Comparison of ENCODE assay signal across 12 cellular contexts in genomic region chr6:134826889-134827737, GRCh38.
DNase-seq lines count a peak whose midpoint lies in the region; ATAC-seq and TF ChIP-seq lines count a peak whose summit lies in the region.
"Had no signal": no experiment of that assay in that cellular context is flagged by ENCODE, and none has a peak within 500 bp of the region (broad histone marks: within the 10 kb centered on the region; RNA-seq: fewer than 3 reads in every experiment).

No MANE protein-coding gene starts in this region.

- peaks cover 2% of the 10 kb centered on the region for H3K27me3 Mint-ChIP-seq in activated T-cell treated with anti-CD3 and anti-CD28 coated beads, Interleukin-2, amount 50 U/mL, for 24 hours

- no peaks in the 10 kb centered on the region for H3K27me3 ChIP-seq in adipocyte (replicated peaks; ENCODE audit: control insufficient read depth, insufficient read depth, low read length)
- no peaks in the 10 kb centered on the region for H3K27me3 ChIP-seq in stomach

- H3K4me3 ChIP-seq in adipocyte (ENCODE audit: low read length) (no peak overlapping the region), stomach (no peak overlapping the region)

- H3K4me1 ChIP-seq in adipocyte (ENCODE audit: control insufficient read depth, insufficient read depth, low read length) (peaks cover 24% of the 10 kb centered on the region), stomach (peaks cover 0 to 10% (median 6%) of the 10 kb centered on the region in 4 donors)

- H3K36me3 Mint-ChIP-seq in activated T-cell treated with anti-CD3 and anti-CD28 coated beads, Interleukin-2, amount 50 U/mL, for 24 hours (ENCODE audit: low read depth): no peaks in the 10 kb centered on the region

- no peak overlapping the region for H3K9ac ChIP-seq in adipocyte (ENCODE audit: low read length)

- no peak for TF ChIP-seq CTCF in stomach (IDR thresholded peaks at IDR 0.05)

- peak; percentile 60 for ATAC-seq in GM21526 (IDR thresholded peaks at IDR 0.05; ENCODE audit: low FRiP score, unreplicated experiment)
- ATAC-seq in Right ventricle myocardium superior (ENCODE audit: poor library complexity): peak; percentile 90
- ATAC-seq: WTC11 had no signal

- intact Hi-C loops in Right ventricle myocardium superior (cut with DNase I) (no loop called here), stomach (cut with DNase I; ENCODE audit: low total_unique reads) (no loop called here)

- WGBS in stomach, 5 donors: 73 to 90% (median 84%) methylated on average over 3 of the region's 3 CpGs

- no peak overlapping the region for H3K4me3 Mint-ChIP-seq in activated T-cell treated with anti-CD3 and anti-CD28 coated beads, Interleukin-2, amount 50 U/mL, for 24 hours
- H3K4me3 Mint-ChIP-seq: WTC11 had no signal

- H3K9me3 Mint-ChIP-seq in activated T-cell treated with anti-CD3 and anti-CD28 coated beads, Interleukin-2, amount 50 U/mL, for 24 hours: no peaks in the 10 kb centered on the region

- no peak overlapping the region for H3K27ac Mint-ChIP-seq in activated T-cell treated with anti-CD3 and anti-CD28 coated beads, Interleukin-2, amount 50 U/mL, for 24 hours
- H3K27ac Mint-ChIP-seq: WTC11 had no signal

- no peak for TF ChIP-seq POLR2A in stomach (IDR thresholded peaks at IDR 0.05)

- peaks cover 4% of the 10 kb centered on the region for H3K4me1 Mint-ChIP-seq in activated T-cell treated with anti-CD3 and anti-CD28 coated beads, Interleukin-2, amount 50 U/mL, for 24 hours (ENCODE audit: low read depth)

- H3K27ac ChIP-seq in stomach: peak overlapping the region in 1 of 5 donors; percentile 46

- DNase-seq in adipocyte (ENCODE audit: low read depth): peak; percentile 95
- peak; percentile 88 for DNase-seq in Right ventricle myocardium superior
- peak; percentile 28 for DNase-seq in stomach
- no peak for DNase-seq in GDM1 (lab: John Stamatoyannopoulos, UW)
- no peak for DNase-seq in activated T-cell treated with anti-CD3 and anti-CD28 coated beads, Interleukin-2, amount 50 U/mL, for 24 hours
- no peak for DNase-seq in germinal center (ENCODE audit: low spot score)
- no peak for DNase-seq in activated effector memory CD4-positive, alpha-beta T cell treated with Interleukin-2 at 50 U/mL for 16 hours
- DNase-seq: anterior cingulate cortex, DND-41, NCI-H69 had no signal

- H3K36me3 ChIP-seq in adipocyte (ENCODE audit: control insufficient read depth, insufficient read depth, low read length, severe bottlenecking) (no peaks in the 10 kb centered on the region), stomach (no peaks in the 10 kb centered on the region)

- TF ChIP-seq EP300 in stomach (IDR thresholded peaks at IDR 0.05): no peak

- H3K9me3 ChIP-seq in adipocyte (ENCODE audit: control insufficient read depth, low read length) (peaks cover 4% of the 10 kb centered on the region), stomach (peaks cover 0 to 5% (median 0%) of the 10 kb centered on the region in 4 donors)

Comparison
In these comparisons a context has a peak if more than half of its experiments do, and no peak if none do; other contexts are left out.
1. DNase-seq: peak in adipocyte (single experiment), Right ventricle myocardium superior (single experiment) and stomach (single experiment); none in GDM1 (single experiment), activated T-cell treated with anti-CD3 and anti-CD28 coated beads, Interleukin-2, amount 50 U/mL, for 24 hours (single experiment), germinal center (single experiment) and activated effector memory CD4-positive, alpha-beta T cell treated with Interleukin-2 at 50 U/mL for 16 hours (single experiment).